Comparison of ENCODE assay signal across 11 cellular contexts in the genomic region with DNA sequence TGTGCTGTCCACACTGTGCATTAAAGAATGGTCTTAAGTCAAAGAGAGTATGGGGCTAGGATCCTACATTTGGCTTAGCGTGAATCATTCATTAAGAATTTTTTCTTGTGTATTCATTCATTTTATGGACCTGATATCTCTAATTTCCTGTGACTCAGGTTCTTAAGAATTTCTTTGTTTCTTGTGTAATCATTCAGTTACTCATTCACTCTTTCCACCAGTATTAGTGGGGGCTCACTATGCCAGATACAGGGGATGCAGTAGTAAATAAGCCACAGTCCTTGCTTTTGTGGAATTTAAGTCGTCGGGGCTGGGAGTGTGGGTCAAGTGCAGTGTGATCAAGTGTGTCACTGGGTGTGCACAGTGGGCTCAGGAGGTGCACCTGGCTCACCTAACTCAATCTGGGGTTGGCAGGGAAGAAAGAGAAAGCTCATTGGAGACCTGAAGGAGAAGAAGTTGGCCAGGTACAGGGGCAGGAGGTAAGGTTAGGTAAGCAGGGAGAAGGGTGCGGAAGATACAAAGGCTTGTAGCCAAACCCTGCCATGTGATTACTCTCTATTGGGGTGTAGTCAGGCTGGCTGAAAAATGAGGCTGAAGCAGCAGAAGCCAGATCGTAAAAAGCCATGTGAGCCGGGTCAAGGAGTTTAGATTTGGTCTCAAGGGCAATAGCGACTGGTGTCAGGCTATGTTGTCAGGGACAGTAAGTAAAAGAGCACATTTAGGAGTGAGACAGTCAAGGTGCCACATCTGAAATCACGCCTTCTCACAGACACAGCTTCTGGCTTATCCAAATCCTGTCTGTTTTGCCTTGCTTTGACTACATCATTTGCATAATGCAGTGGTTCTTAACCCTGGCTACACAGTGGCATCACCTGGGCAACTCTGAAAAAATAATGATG.
DNase-seq lines count a peak whose midpoint lies in the region; TF ChIP-seq lines count a peak whose summit lies in the region.
"Had no signal": no experiment of that assay in that cellular context is flagged by ENCODE, and none has a peak within 500 bp of the region (broad histone marks: within the 10 kb centered on the region; RNA-seq: fewer than 3 reads in every experiment).

No MANE protein-coding gene starts in this region.

- no peaks in the 10 kb centered on the region for H3K9me3 Mint-ChIP-seq in MCF 10A (ENCODE audit: unreplicated experiment)
- H3K9me3 Mint-ChIP-seq in activated CD4-positive, alpha-beta T cell treated with anti-CD3 and anti-CD28 coated beads, Interleukin-2, amount 10 ng/mL, durations not matched to agents 7 days and 5 days: no peaks in the 10 kb centered on the region
- H3K9me3 Mint-ChIP-seq: stimulated activated naive B cell treated with anti-CD40 and anti-IgM and Interleukin-4, amounts not matched to agents 10 μg/mL and 1 μg/mL and 100 μg/mL, for 72 hours had no signal

- H3K27me3 ChIP-seq in breast epithelium: no peaks in the 10 kb centered on the region
- no peaks in the 10 kb centered on the region for H3K27me3 ChIP-seq in vagina

- intact Hi-C loops in MCF 10A (cut with micrococcal nuclease): loop anchor here (1.0 kb wide), 1 partner anchor 67 kb away; the partner anchor contains the start of gene KCTD1
- intact Hi-C loops in breast epithelium (cut with DNase I; ENCODE audit: low total_unique reads): no loop called here
- intact Hi-C loops in vagina (cut with DNase I): no loop called here

- peaks cover 39% of the 10 kb centered on the region for H3K36me3 Mint-ChIP-seq in MCF 10A (ENCODE audit: insufficient read depth, unreplicated experiment)
- H3K36me3 Mint-ChIP-seq in activated CD4-positive, alpha-beta T cell treated with anti-CD3 and anti-CD28 coated beads, Interleukin-2, amount 10 ng/mL, durations not matched to agents 7 days and 5 days (ENCODE audit: low read depth): no peaks in the 10 kb centered on the region
- H3K36me3 Mint-ChIP-seq: stimulated activated naive B cell treated with anti-CD40 and anti-IgM and Interleukin-4, amounts not matched to agents 10 μg/mL and 1 μg/mL and 100 μg/mL, for 72 hours had no signal

- H3K36me3 ChIP-seq in breast epithelium: no peaks in the 10 kb centered on the region
- no peaks in the 10 kb centered on the region for H3K36me3 ChIP-seq in vagina

- DNase-seq in MCF 10A (ENCODE audit: unreplicated experiment) (peak; percentile 88), breast epithelium (ENCODE audit: low spot score in 2 of 2) (no peak), SW 1271 (lab: John Stamatoyannopoulos, UW) (peak; percentile 65 to 91), glomerular visceral epithelial cell (ENCODE audit: extremely low spot score) (peak; percentile 90), vagina (ENCODE audit: extremely low spot score in 2 of 2) (no peak), COLO668 (lab: John Stamatoyannopoulos, UW; ENCODE audit: unreplicated experiment) (no peak)
- no peak for DNase-seq in activated naive CD4-positive, alpha-beta T cell treated with Interleukin-2 at 50 U/mL for 16 hours
- DNase-seq in activated CD4-positive, alpha-beta T cell treated with anti-CD3 and anti-CD28 coated beads, Interleukin-2, amount 10 ng/mL, durations not matched to agents 7 days and 5 days: no peak
- DNase-seq: NCI-H146; stimulated activated naive B cell treated with anti-CD40 and anti-IgM and Interleukin-4, amounts not matched to agents 10 μg/mL and 1 μg/mL and 100 μg/mL, for 72 hours had no signal

- peak overlapping the region; percentile 88 for H3K27ac Mint-ChIP-seq in MCF 10A (ENCODE audit: low read depth, unreplicated experiment)
- H3K27ac Mint-ChIP-seq in activated CD4-positive, alpha-beta T cell treated with anti-CD3 and anti-CD28 coated beads, Interleukin-2, amount 10 ng/mL, durations not matched to agents 7 days and 5 days: no peak overlapping the region
- H3K27ac Mint-ChIP-seq: B cell; stimulated activated naive B cell treated with anti-CD40 and anti-IgM and Interleukin-4, amounts not matched to agents 10 μg/mL and 1 μg/mL and 100 μg/mL, for 72 hours had no signal

- H3K4me3 ChIP-seq in breast epithelium (no peak overlapping the region), vagina (no peak overlapping the region)

- BruUV-seq in MCF 10A (replicated peaks; lab: Mats Ljungman, UMichigan): TSS peak; percentile 80

- CTCF ChIA-PET in MCF 10A (lab: Yijun Ruan, JAX): interaction anchor here (0.6 to 2.4 kb wide), 9 partner anchors 25 to 173 kb away, joined by 3 to 6 read pairs (median 3); no protein-coding TSS in a partner anchor
- CTCF ChIA-PET in activated CD4-positive, alpha-beta T cell treated with anti-CD3 and anti-CD28 coated beads, Interleukin-2, amount 10 ng/mL, durations not matched to agents 7 days and 5 days (lab: Charles Lee): interaction anchor here (0.6 to 1.8 kb wide), 3 partner anchors 8 to 1178 kb away, joined by 3 to 4 read pairs (median 3); no protein-coding TSS in a partner anchor

- H3K4me1 Mint-ChIP-seq in MCF 10A (ENCODE audit: insufficient read depth, unreplicated experiment): peaks cover 46% of the 10 kb centered on the region
- H3K4me1 Mint-ChIP-seq in activated CD4-positive, alpha-beta T cell treated with anti-CD3 and anti-CD28 coated beads, Interleukin-2, amount 10 ng/mL, durations not matched to agents 7 days and 5 days: no peaks in the 10 kb centered on the region
- H3K4me1 Mint-ChIP-seq: B cell; stimulated activated naive B cell treated with anti-CD40 and anti-IgM and Interleukin-4, amounts not matched to agents 10 μg/mL and 1 μg/mL and 100 μg/mL, for 72 hours had no signal

- POLR2A ChIA-PET in MCF 10A (lab: Yijun Ruan, JAX): interaction anchor here (0.6 to 5.2 kb wide), 13 partner anchors 8 to 322 kb away, joined by 3 to 31 read pairs (median 4); partner anchors contain the start of gene KCTD1
- POLR2A ChIA-PET in activated CD4-positive, alpha-beta T cell treated with anti-CD3 and anti-CD28 coated beads, Interleukin-2, amount 10 ng/mL, durations not matched to agents 7 days and 5 days (lab: Charles Lee): no interaction called here

- no peaks in the 10 kb centered on the region for H3K27me3 Mint-ChIP-seq in MCF 10A (ENCODE audit: insufficient read depth, unreplicated experiment)
- H3K27me3 Mint-ChIP-seq in activated CD4-positive, alpha-beta T cell treated with anti-CD3 and anti-CD28 coated beads, Interleukin-2, amount 10 ng/mL, durations not matched to agents 7 days and 5 days: no peaks in the 10 kb centered on the region
- H3K27me3 Mint-ChIP-seq: B cell; stimulated activated naive B cell treated with anti-CD40 and anti-IgM and Interleukin-4, amounts not matched to agents 10 μg/mL and 1 μg/mL and 100 μg/mL, for 72 hours had no signal

- H3K27ac ChIP-seq in breast epithelium (no peak overlapping the region), vagina (peak overlapping the region; percentile 18)

- peak overlapping the region; percentile 41 for H3K4me3 Mint-ChIP-seq in MCF 10A (ENCODE audit: unreplicated experiment)
- no peak overlapping the region for H3K4me3 Mint-ChIP-seq in activated CD4-positive, alpha-beta T cell treated with anti-CD3 and anti-CD28 coated beads, Interleukin-2, amount 10 ng/mL, durations not matched to agents 7 days and 5 days
- H3K4me3 Mint-ChIP-seq: B cell; stimulated activated naive B cell treated with anti-CD40 and anti-IgM and Interleukin-4, amounts not matched to agents 10 μg/mL and 1 μg/mL and 100 μg/mL, for 72 hours had no signal

- H3K9me3 ChIP-seq in breast epithelium (no peaks in the 10 kb centered on the region), vagina (no peaks in the 10 kb centered on the region)

- TF ChIP-seq CTCF in MCF 10A (IDR thresholded peaks at IDR 0.05; ENCODE audit: unreplicated experiment): no peak
- no peak for TF ChIP-seq CTCF in breast epithelium (IDR thresholded peaks at IDR 0.05)
- no peak for TF ChIP-seq CTCF in vagina (IDR thresholded peaks at IDR 0.05)

- H3K4me1 ChIP-seq in breast epithelium (no peaks in the 10 kb centered on the region), vagina (peaks cover 39% of the 10 kb centered on the region)

- no peak for TF ChIP-seq POLR2A in breast epithelium (IDR thresholded peaks at IDR 0.05)
- no peak for TF ChIP-seq POLR2A in vagina (IDR thresholded peaks at IDR 0.05)

Comparison
In these comparisons a context has a peak if more than half of its experiments do, and no peak if none do; other contexts are left out.
1. DNase-seq: peak in MCF 10A (single experiment), SW 1271 (2 of 2) and glomerular visceral epithelial cell (single experiment); none in breast epithelium (0 of 2), vagina (0 of 2), COLO668 (single experiment), activated naive CD4-positive, alpha-beta T cell treated with Interleukin-2 at 50 U/mL for 16 hours (single experiment) and activated CD4-positive, alpha-beta T cell treated with anti-CD3 and anti-CD28 coated beads, Interleukin-2, amount 10 ng/mL, durations not matched to agents 7 days and 5 days (single experiment).